36 cellular contexts compared by ENCODE assay signal in genomic region chr14:93476305-93476704, GRCh38. TPM values are rescaled to one million over a fixed set of nuclear protein-coding genes. Genes with fewer than 3 reads are reported as not detected.
"Had no signal": no experiment of that assay in that cellular context is flagged by ENCODE, and none has a peak within 500 bp of the region (broad histone marks: within the 10 kb centered on the region; RNA-seq: fewer than 3 reads in every experiment).

No MANE protein-coding gene starts in this region.

- H3K36me3 Mint-ChIP-seq: activated naive CD4-positive, alpha-beta T cell treated with anti-CD3 and anti-CD28 coated beads, Interleukin-2, amount 50 U/mL, for 24 hours; activated naive CD8-positive, alpha-beta T cell treated with anti-CD3 and anti-CD28 coated beads for 36 hours had no signal

- H3K27me3 ChIP-seq: adrenal gland, body of pancreas, cardiac muscle cell, colonic mucosa, gastroesophageal sphincter had no signal

- DNase-seq: activated B cell treated with CpG ODN at 0.5 μM for 24 hours; activated CD4-positive, alpha-beta T cell treated with anti-CD3 and anti-CD28 coated beads for 48 hours; activated CD4-positive, alpha-beta T cell treated with anti-CD3 and anti-CD28 coated beads, Interleukin-2, amount 50 U/mL, for 1 hour; activated CD4-positive, alpha-beta T cell treated with anti-CD3 and anti-CD28 coated beads, Interleukin-2, amount 50 U/mL, for 48 hours; activated CD8-positive, alpha-beta memory T cell treated with anti-CD3 and anti-CD28 coated beads for 24 hours; activated CD8-positive, alpha-beta memory T cell treated with anti-CD3 and anti-CD28 coated beads, Interleukin-2, amount 50 U/mL, for 4 hours; activated CD8-positive, alpha-beta T cell treated with anti-CD3 and anti-CD28 coated beads for 36 hours; activated effector memory CD4-positive, alpha-beta T cell treated with anti-CD3 and anti-CD28 coated beads, Interleukin-2, amount 50 U/mL, for 16 hours; activated naive CD4-positive, alpha-beta T cell treated with anti-CD3 and anti-CD28 coated beads for 36 hours; activated naive CD8-positive, alpha-beta T cell treated with anti-CD3 and anti-CD28 coated beads for 36 hours; activated naive CD8-positive, alpha-beta T cell treated with anti-CD3 and anti-CD28 coated beads, Interleukin-2, amount 50 U/mL, for 24 hours; activated T-cell treated with anti-CD3 and anti-CD28 coated beads, Interleukin-2, amount 50 U/mL, for 1 hour; activated T-cell treated with anti-CD3 and anti-CD28 coated beads, Interleukin-2, amount 50 U/mL, for 48 hours; adrenal gland; amygdala; aorta; body of pancreas; central memory CD4-positive, alpha-beta T cell; cerebellar nuclear complex; colonic mucosa; effector CD8-positive, alpha-beta T cell; esophagus squamous epithelium; foreskin melanocyte; heart right ventricle; T-helper 17 cell; T1000; WERI-Rb-1 had no signal

- H3K4me3 Mint-ChIP-seq: activated B cell treated with CpG ODN at 0.5 μM for 24 hours; activated CD8-positive, alpha-beta T cell treated with anti-CD3 and anti-CD28 coated beads for 36 hours; activated naive CD4-positive, alpha-beta T cell treated with anti-CD3 and anti-CD28 coated beads for 36 hours; activated naive CD4-positive, alpha-beta T cell treated with anti-CD3 and anti-CD28 coated beads, Interleukin-2, amount 50 U/mL, for 24 hours; activated naive CD8-positive, alpha-beta T cell treated with anti-CD3 and anti-CD28 coated beads for 36 hours; activated naive CD8-positive, alpha-beta T cell treated with anti-CD3 and anti-CD28 coated beads, Interleukin-2, amount 50 U/mL, for 24 hours; activated T-helper 1 cell treated with anti-CD3 and anti-CD28 coated beads, Interleukin-12 subunit alpha, Interleukin-12 subunit beta, Interleukin-2, Interleukin-4 antibody, amounts not matched to agents 30 ng/mL and 10 ng/mL and 1 ng/mL, durations not matched to agents 14 hours and 24 hours and 36 hours; T-helper 17 cell; T-helper 2 cell treated with Interferon-gamma antibody and Interleukin-4, amounts not matched to agents 5 μg/mL and 100 μg/mL, for 36 hours had no signal

- H3K36me3 ChIP-seq: adrenal gland, cardiac muscle cell, colonic mucosa, esophagus squamous epithelium, gastroesophageal sphincter, heart right ventricle had no signal

- H3K27ac ChIP-seq: adrenal gland, body of pancreas, cardiac muscle cell, colonic mucosa, epithelial cell of prostate, esophagus squamous epithelium, gastroesophageal sphincter, heart right ventricle, WERI-Rb-1 had no signal

- H3K27ac Mint-ChIP-seq: activated B cell treated with CpG ODN at 0.5 μM for 24 hours; activated CD8-positive, alpha-beta T cell treated with anti-CD3 and anti-CD28 coated beads for 36 hours; activated naive CD4-positive, alpha-beta T cell treated with anti-CD3 and anti-CD28 coated beads for 36 hours; activated naive CD4-positive, alpha-beta T cell treated with anti-CD3 and anti-CD28 coated beads, Interleukin-2, amount 50 U/mL, for 24 hours; activated naive CD8-positive, alpha-beta T cell treated with anti-CD3 and anti-CD28 coated beads for 36 hours; activated naive CD8-positive, alpha-beta T cell treated with anti-CD3 and anti-CD28 coated beads, Interleukin-2, amount 50 U/mL, for 24 hours; activated T-helper 1 cell treated with anti-CD3 and anti-CD28 coated beads, Interleukin-12 subunit alpha, Interleukin-12 subunit beta, Interleukin-2, Interleukin-4 antibody, amounts not matched to agents 30 ng/mL and 10 ng/mL and 1 ng/mL, durations not matched to agents 14 hours and 24 hours and 36 hours; activated T-helper 2 cell treated with anti-CD3 and anti-CD28 coated beads, Interferon-gamma antibody, Interleukin-2, Interleukin-4, amounts not matched to agents 10 μg/mL and 5 μg/mL and 100 μg/mL, durations not matched to agents 14 hours and 24 hours and 36 hours; T-helper 17 cell; T-helper 2 cell treated with Interferon-gamma antibody and Interleukin-4, amounts not matched to agents 5 μg/mL and 100 μg/mL, for 36 hours had no signal

- H3K9me3 ChIP-seq: adrenal gland, body of pancreas, colonic mucosa, esophagus squamous epithelium, gastroesophageal sphincter, heart right ventricle had no signal

- H3K4me3 ChIP-seq: adrenal gland, body of pancreas, cardiac muscle cell, colonic mucosa, esophagus squamous epithelium, gastroesophageal sphincter, heart right ventricle had no signal

- H3K4me1 ChIP-seq: adrenal gland, body of pancreas, colonic mucosa, esophagus squamous epithelium, gastroesophageal sphincter, heart right ventricle had no signal

- H3K9me3 Mint-ChIP-seq: activated B cell treated with CpG ODN at 0.5 μM for 24 hours; activated CD8-positive, alpha-beta T cell treated with anti-CD3 and anti-CD28 coated beads for 36 hours; activated naive CD4-positive, alpha-beta T cell treated with anti-CD3 and anti-CD28 coated beads for 36 hours; activated naive CD4-positive, alpha-beta T cell treated with anti-CD3 and anti-CD28 coated beads, Interleukin-2, amount 50 U/mL, for 24 hours; activated naive CD8-positive, alpha-beta T cell treated with anti-CD3 and anti-CD28 coated beads for 36 hours; activated naive CD8-positive, alpha-beta T cell treated with anti-CD3 and anti-CD28 coated beads, Interleukin-2, amount 50 U/mL, for 24 hours; activated T-helper 1 cell treated with anti-CD3 and anti-CD28 coated beads, Interleukin-12 subunit alpha, Interleukin-12 subunit beta, Interleukin-2, Interleukin-4 antibody, amounts not matched to agents 30 ng/mL and 10 ng/mL and 1 ng/mL, durations not matched to agents 14 hours and 24 hours and 36 hours; activated T-helper 2 cell treated with anti-CD3 and anti-CD28 coated beads, Interferon-gamma antibody, Interleukin-2, Interleukin-4, amounts not matched to agents 10 μg/mL and 5 μg/mL and 100 μg/mL, durations not matched to agents 14 hours and 24 hours and 36 hours; T-helper 2 cell treated with Interferon-gamma antibody and Interleukin-4, amounts not matched to agents 5 μg/mL and 100 μg/mL, for 36 hours had no signal

- H3K4me1 Mint-ChIP-seq: activated B cell treated with CpG ODN at 0.5 μM for 24 hours; activated naive CD4-positive, alpha-beta T cell treated with anti-CD3 and anti-CD28 coated beads, Interleukin-2, amount 50 U/mL, for 24 hours; activated naive CD8-positive, alpha-beta T cell treated with anti-CD3 and anti-CD28 coated beads for 36 hours; activated naive CD8-positive, alpha-beta T cell treated with anti-CD3 and anti-CD28 coated beads, Interleukin-2, amount 50 U/mL, for 24 hours; T-helper 17 cell had no signal

- ATAC-seq: activated CD4-positive, CD25-positive, alpha-beta regulatory T cell treated with anti-CD3 and anti-CD28 coated beads, Interleukin-2, amount 50 U/mL, for 24 hours; activated CD8-positive, alpha-beta T cell treated with anti-CD3 and anti-CD28 coated beads for 36 hours; activated naive CD8-positive, alpha-beta T cell treated with anti-CD3 and anti-CD28 coated beads, Interleukin-2, amount 50 U/mL, for 24 hours; body of pancreas; gastroesophageal sphincter; heart right ventricle; T-helper 17 cell had no signal

RNA-seq across cellular contexts. Expression of gene UNC79, which starts 45.6 kb away (rescaled TPM):
- total RNA-seq: activated T-helper 2 cell treated with anti-CD3 and anti-CD28 coated beads, Interferon-gamma antibody, Interleukin-2, Interleukin-4, amounts not matched to agents 10 μg/mL and 5 μg/mL and 100 μg/mL, durations not matched to agents 14 hours and 24 hours and 36 hours; endothelial cell of umbilical vein; T-helper 17 cell had no signal
